In genomic region chr20:10672579-10673127, GRCh38 we compare ENCODE assay signal across 1 cellular context.
TF ChIP-seq lines count a peak whose summit lies in the region.

No MANE protein-coding gene starts in this region.

TF ChIP-seq in HepG2, 621 proteins besides CTCF, POLR2A, EP300 and RAD21 (continued from another document and continues in another):
- TF ChIP-seq ZBTB43 (CRISPR knock-in tag; conservative IDR thresholded peaks at IDR 0.05) (no peak), ZNF572 (CRISPR knock-in tag; IDR thresholded peaks at IDR 0.05) (peak; percentile 24; the same call in 1 of the 2 replicates), NR2F2 (IDR thresholded peaks at IDR 0.05; ENCODE audit: borderline replicate concordance, low read depth) (no peak), ZBTB8A (CRISPR knock-in tag; IDR thresholded peaks at IDR 0.05; ENCODE audit: borderline replicate concordance, low read depth) (no peak; the same call in 1 of the 2 replicates), ZNF335 (CRISPR knock-in tag; IDR thresholded peaks at IDR 0.05) (no peak), PATZ1 (CRISPR knock-in tag; IDR thresholded peaks at IDR 0.05) (peak; percentile 66), FLYWCH1 (CRISPR knock-in tag; IDR thresholded peaks at IDR 0.05) (no peak), MIER3 (CRISPR knock-in tag; IDR thresholded peaks at IDR 0.05; ENCODE audit: borderline replicate concordance) (no peak), NFYC (CRISPR knock-in tag; IDR thresholded peaks at IDR 0.05) (no peak), ZNF362 (CRISPR knock-in tag; IDR thresholded peaks at IDR 0.05; ENCODE audit: borderline replicate concordance) (no peak; the same call in none of the 2 replicates), ZNF101 (CRISPR knock-in tag; IDR thresholded peaks at IDR 0.05; ENCODE audit: borderline replicate concordance, low read depth) (no peak), CENPX (CRISPR knock-in tag; IDR thresholded peaks at IDR 0.05) (no peak), SALL2 (CRISPR knock-in tag; IDR thresholded peaks at IDR 0.05) (peak; percentile 60), SSRP1 (CRISPR knock-in tag; IDR thresholded peaks at IDR 0.05) (no peak), TEAD2 (CRISPR knock-in tag; IDR thresholded peaks at IDR 0.05) (no peak), E2F2 (CRISPR knock-in tag; IDR thresholded peaks at IDR 0.05; ENCODE audit: borderline replicate concordance) (peak; percentile 75; the same call in 1 of the 2 replicates), CBFB (CRISPR knock-in tag; IDR thresholded peaks at IDR 0.05) (peak; percentile 70; the same call in 1 of the 2 replicates), ISL2 (CRISPR knock-in tag; IDR thresholded peaks at IDR 0.05) (no peak), IRF2 (CRISPR knock-in tag; IDR thresholded peaks at IDR 0.05) (peak; percentile 49), ZNF558 (CRISPR knock-in tag; IDR thresholded peaks at IDR 0.05; ENCODE audit: borderline replicate concordance) (no peak), E2F5 (CRISPR knock-in tag; conservative IDR thresholded peaks at IDR 0.05) (no peak), ZNF235 (CRISPR knock-in tag; IDR thresholded peaks at IDR 0.05; ENCODE audit: borderline replicate concordance) (no peak), BATF2 (CRISPR knock-in tag; IDR thresholded peaks at IDR 0.05) (peak; percentile 76; the same call in 1 of the 2 replicates), ZSCAN22 (CRISPR knock-in tag; IDR thresholded peaks at IDR 0.05) (no peak), ZSCAN21 (CRISPR knock-in tag; IDR thresholded peaks at IDR 0.05; ENCODE audit: borderline replicate concordance) (peak; percentile 73; the same call in 1 of the 2 replicates), ZFP41 (CRISPR knock-in tag; IDR thresholded peaks at IDR 0.05; ENCODE audit: borderline replicate concordance) (no peak), HMGXB4 (CRISPR knock-in tag; IDR thresholded peaks at IDR 0.05; ENCODE audit: borderline replicate concordance in 1 of 2, low read depth in 1 of 2) (peak in 1 of 2 experiments; percentile 64; a peak in 2 of 4 replicates), CEBPB (IDR thresholded peaks at IDR 0.05; ENCODE audit: borderline replicate concordance, low read depth, low read length) (no peak), IKZF5 (CRISPR knock-in tag; IDR thresholded peaks at IDR 0.05) (peak; percentile 49), ZNF275 (CRISPR knock-in tag; IDR thresholded peaks at IDR 0.05; ENCODE audit: borderline replicate concordance) (peak; percentile 62; the same call in 1 of the 2 replicates), ZBTB2 (CRISPR knock-in tag; IDR thresholded peaks at IDR 0.05; ENCODE audit: low read depth) (no peak; the same call in 1 of the 2 replicates), ZNF446 (CRISPR knock-in tag; IDR thresholded peaks at IDR 0.05) (no peak), ZNF264 (CRISPR knock-in tag; IDR thresholded peaks at IDR 0.05) (0 out of 2 replicates have a peak, but pooled peaks have one; percentile 46), ZNF713 (CRISPR knock-in tag; IDR thresholded peaks at IDR 0.05) (no peak; the same call in 1 of the 2 replicates), ZNF18 (CRISPR knock-in tag; IDR thresholded peaks at IDR 0.05; ENCODE audit: insufficient replicate concordance) (no peak), ZNF782 (CRISPR knock-in tag; IDR thresholded peaks at IDR 0.05; ENCODE audit: borderline replicate concordance) (peak; percentile 85; the same call in 1 of the 2 replicates), ATF1 (CRISPR knock-in tag; IDR thresholded peaks at IDR 0.05) (no peak), ZNF354B (CRISPR knock-in tag; IDR thresholded peaks at IDR 0.05) (no peak), NFIC (IDR thresholded peaks at IDR 0.05; ENCODE audit: low read length) (no peak), ZMYM3 (CRISPR knock-in tag; IDR thresholded peaks at IDR 0.05) (peak; percentile 52; the same call in 1 of the 2 replicates), MYC (CRISPR knock-in tag; IDR thresholded peaks at IDR 0.05; ENCODE audit: borderline replicate concordance) (peak; percentile 66), FOXP4 (CRISPR knock-in tag; IDR thresholded peaks at IDR 0.05) (no peak; the same call in 1 of the 2 replicates), ZNF772 (CRISPR knock-in tag; IDR thresholded peaks at IDR 0.05) (no peak), KDM5A (IDR thresholded peaks at IDR 0.05; ENCODE audit: borderline replicate concordance, low read length) (no peak), ZFX (CRISPR knock-in tag; IDR thresholded peaks at IDR 0.05; ENCODE audit: low read depth) (peak; percentile 75), HDAC1 (CRISPR knock-in tag; IDR thresholded peaks at IDR 0.05) (peak; percentile 77), POGZ (CRISPR knock-in tag; IDR thresholded peaks at IDR 0.05) (0 out of 2 replicates have a peak, but pooled peaks have one; percentile 15), NR1H2 (CRISPR knock-in tag; IDR thresholded peaks at IDR 0.05; ENCODE audit: borderline replicate concordance, low read depth) (no peak), SP1 (IDR thresholded peaks at IDR 0.05) (no peak), SP1 (CRISPR knock-in tag; IDR thresholded peaks at IDR 0.05) (peak; percentile 42)
